ENCODE assay signal across 8 cellular contexts in genomic region chr19:18789883-18790565, GRCh38. TPM values are rescaled to one million over a fixed set of nuclear protein-coding genes. Genes with fewer than 3 reads are reported as not detected.
DNase-seq lines count a peak whose midpoint lies in the region; ATAC-seq and TF ChIP-seq lines count a peak whose summit lies in the region.

No MANE protein-coding gene starts in this region.

- no peaks in the 10 kb centered on the region for H3K36me3 ChIP-seq in right lobe of liver
- H3K36me3 ChIP-seq in upper lobe of left lung, result no peaks in the 10 kb centered on the region
- no peaks in the 10 kb centered on the region for H3K36me3 ChIP-seq in uterus

- peak in 3 of 4 donors; percentile 6 to 13 (median 12) for ATAC-seq in right lobe of liver
- peak in 1 of 2 donors; percentile 32 for ATAC-seq in upper lobe of left lung (ENCODE audit: low FRiP score in 2 of 2)
- no peak for ATAC-seq in HG02623 (IDR thresholded peaks at IDR 0.05; ENCODE audit: unreplicated experiment)

- peak overlapping the region; percentile 70 for H3K4me3 Mint-ChIP-seq in activated naive CD8-positive, alpha-beta T cell treated with anti-CD3 and anti-CD28 coated beads for 36 hours

- no peaks in the 10 kb centered on the region for H3K36me3 Mint-ChIP-seq in activated naive CD8-positive, alpha-beta T cell treated with anti-CD3 and anti-CD28 coated beads for 36 hours

- no peak overlapping the region for H3K27ac ChIP-seq in right lobe of liver
- H3K27ac ChIP-seq in upper lobe of left lung, result no peak overlapping the region
- H3K27ac ChIP-seq in uterus, result no peak overlapping the region

- WGBS in right lobe of liver (ENCODE audit: insufficient coverage, low coverage, low lambda C conversion rate, missing lambda C conversion rate), result 1% methylated on average over 16 of the region's 65 CpGs
- WGBS in upper lobe of left lung, 2 donors, result 1 to 2% methylated on average over 22 to 40 of the region's 65 CpGs

- H3K9me3 ChIP-seq in right lobe of liver (no peaks in the 10 kb centered on the region), upper lobe of left lung (no peaks in the 10 kb centered on the region), uterus (no peaks in the 10 kb centered on the region)

- intact Hi-C loops in right lobe of liver (cut with DNase I) (no loop called here), uterus (cut with DNase I; ENCODE audit: low total_unique reads) (no loop called here)

- peaks cover 0 to 6% (median 0%) of the 10 kb centered on the region in 4 donors for H3K4me1 ChIP-seq in right lobe of liver
- peaks cover 36 to 51% (median 47%) of the 10 kb centered on the region in 4 donors for H3K4me1 ChIP-seq in upper lobe of left lung
- peaks cover 0 to 19% of the 10 kb centered on the region in 2 donors for H3K4me1 ChIP-seq in uterus

- no peak overlapping the region for H3K27ac Mint-ChIP-seq in activated naive CD8-positive, alpha-beta T cell treated with anti-CD3 and anti-CD28 coated beads for 36 hours

- no peak for TF ChIP-seq CTCF in AG09309 (IDR thresholded peaks at IDR 0.05; ENCODE audit: control insufficient read depth, insufficient read depth, low read depth, low read length, missing control alignments)
- TF ChIP-seq CTCF in LNCaP clone FGC (IDR thresholded peaks at IDR 0.05; ENCODE audit: control insufficient read depth, extremely low read depth, insufficient read depth), result no peak
- no peak for TF ChIP-seq CTCF in right lobe of liver (IDR thresholded peaks at IDR 0.05)
- no peak for TF ChIP-seq CTCF in upper lobe of left lung (IDR thresholded peaks at IDR 0.05)
- no peak for TF ChIP-seq CTCF in uterus (IDR thresholded peaks at IDR 0.05)

- H3K9me3 Mint-ChIP-seq in activated naive CD8-positive, alpha-beta T cell treated with anti-CD3 and anti-CD28 coated beads for 36 hours, result no peaks in the 10 kb centered on the region

- H3K4me3 ChIP-seq in AG09309 (ENCODE audit: control insufficient read depth, low read depth, low read length) (peak overlapping the region; percentile 60), LNCaP clone FGC (ENCODE audit: low read depth, low read length) (peak overlapping the region; percentile 18; the same call in 1 of the 2 replicates), right lobe of liver (no peak overlapping the region), upper lobe of left lung (peak overlapping the region in 3 of 4 donors; percentile 25 to 42 (median 34)), uterus (no peak overlapping the region)

- TF ChIP-seq POLR2A in right lobe of liver (IDR thresholded peaks at IDR 0.05), result no peak
- no peak for TF ChIP-seq POLR2A in upper lobe of left lung (IDR thresholded peaks at IDR 0.05)
- TF ChIP-seq POLR2A in uterus (IDR thresholded peaks at IDR 0.05), result no peak

- DNase-seq in AG09309 (ENCODE audit: low read depth), result no peak
- DNase-seq in LNCaP clone FGC (ENCODE audit: low read depth), result no peak
- DNase-seq in activated naive CD8-positive, alpha-beta T cell treated with anti-CD3 and anti-CD28 coated beads for 36 hours, result peak; percentile 41
- no peak for DNase-seq in right lobe of liver
- DNase-seq in upper lobe of left lung, result peak in 1 of 2 donors; percentile 89
- DNase-seq in uterus, result no peak
- no peak for DNase-seq in central memory CD4-positive, alpha-beta T cell

- no peak for TF ChIP-seq EP300 in upper lobe of left lung (IDR thresholded peaks at IDR 0.05)

- peaks cover 95% of the 10 kb centered on the region for H3K27me3 Mint-ChIP-seq in activated naive CD8-positive, alpha-beta T cell treated with anti-CD3 and anti-CD28 coated beads for 36 hours

- H3K4me1 Mint-ChIP-seq in activated naive CD8-positive, alpha-beta T cell treated with anti-CD3 and anti-CD28 coated beads for 36 hours, result peaks cover 27% of the 10 kb centered on the region

- H3K27me3 ChIP-seq in right lobe of liver, result peaks cover 20 to 41% of the 10 kb centered on the region in 2 donors
- peaks cover 2 to 63% (median 50%) of the 10 kb centered on the region in 4 donors for H3K27me3 ChIP-seq in upper lobe of left lung
- H3K27me3 ChIP-seq in uterus, result peaks cover 38 to 50% of the 10 kb centered on the region in 2 donors

RNA-seq across cellular contexts. Expression of gene COMP, which starts 1.1 kb away (rescaled TPM):
- not detected for total RNA-seq in activated naive CD8-positive, alpha-beta T cell treated with anti-CD3 and anti-CD28 coated beads for 36 hours
- total RNA-seq in right lobe of liver (under 1 TPM in 2 of 6 experiments, not detected in 4; 0.11 to 0.31 TPM), upper lobe of left lung (1 to 10 TPM in 4 of 6 donors, not detected in 2; 1.8 to 8.5 (median 4.3) TPM), uterus (under 1 TPM in 1 of 4 donors, not detected in 3; 0.76 TPM)

RNA-seq across cellular contexts. Expression of gene UPF1, which starts 41.7 kb away (rescaled TPM):
- 10 to 100 TPM; 78.9 to 84.6 TPM for total RNA-seq in activated naive CD8-positive, alpha-beta T cell treated with anti-CD3 and anti-CD28 coated beads for 36 hours
- total RNA-seq in right lobe of liver (10 to 100 TPM; 34.0 to 61.0 (median 41.3) TPM), upper lobe of left lung (100 to 1,000 TPM in 2 of 6 donors, 10 to 100 TPM in 4; 68.9 to 157 (median 86.3) TPM), uterus (100 to 1,000 TPM in 1 of 4 donors, 10 to 100 TPM in 3; 17.9 to 105 (median 43.7) TPM)

Comparison
In these comparisons a context has a peak if more than half of its experiments do, and no peak if none do; other contexts are left out.
1. H3K4me3 ChIP-seq: peak in AG09309 (single experiment), LNCaP clone FGC (single experiment) and upper lobe of left lung (3 of 4); none in right lobe of liver (0 of 3) and uterus (0 of 2).